ENCODE assay signal across 1 cellular context in the genomic region with DNA sequence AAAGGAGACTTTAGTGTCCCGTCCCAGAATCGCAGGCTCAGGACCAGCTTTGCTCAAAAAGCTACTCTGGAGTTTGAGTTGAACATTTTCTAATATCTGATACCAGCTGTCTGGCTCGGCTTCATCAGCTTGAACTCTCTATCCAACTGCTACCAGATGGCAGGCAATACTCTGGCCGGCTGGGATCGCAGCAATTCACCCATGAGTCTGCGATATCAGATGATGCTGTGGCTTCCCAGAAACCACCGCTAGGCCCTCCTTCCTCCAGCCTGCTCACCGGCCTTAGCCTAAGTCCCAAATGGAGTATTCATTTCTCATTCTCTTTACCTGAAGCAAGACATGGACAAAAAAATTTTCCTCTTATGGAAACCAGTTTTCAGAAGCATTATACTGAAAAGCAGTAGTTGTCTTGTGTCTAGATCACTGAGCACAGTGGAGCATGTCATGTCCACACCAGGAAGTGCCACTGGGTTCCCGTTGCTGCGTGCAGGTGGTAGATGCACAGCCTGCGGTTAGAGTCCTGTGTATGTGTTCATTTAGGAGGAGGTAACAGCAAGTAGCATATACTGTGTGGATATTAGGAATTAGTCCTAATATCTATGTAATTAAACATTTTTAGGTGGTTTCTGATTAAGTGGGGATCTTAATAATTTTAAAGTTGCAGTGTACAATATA.
TF ChIP-seq lines count a peak whose summit lies in the region.

No MANE protein-coding gene starts in this region.

TF ChIP-seq in SK-N-SH treated with all-trans-retinoic acid at 6 μM for 48 hours, 23 proteins besides CTCF, POLR2A, EP300 and RAD21 (continued from another document):
- TF ChIP-seq, protein P1, sequence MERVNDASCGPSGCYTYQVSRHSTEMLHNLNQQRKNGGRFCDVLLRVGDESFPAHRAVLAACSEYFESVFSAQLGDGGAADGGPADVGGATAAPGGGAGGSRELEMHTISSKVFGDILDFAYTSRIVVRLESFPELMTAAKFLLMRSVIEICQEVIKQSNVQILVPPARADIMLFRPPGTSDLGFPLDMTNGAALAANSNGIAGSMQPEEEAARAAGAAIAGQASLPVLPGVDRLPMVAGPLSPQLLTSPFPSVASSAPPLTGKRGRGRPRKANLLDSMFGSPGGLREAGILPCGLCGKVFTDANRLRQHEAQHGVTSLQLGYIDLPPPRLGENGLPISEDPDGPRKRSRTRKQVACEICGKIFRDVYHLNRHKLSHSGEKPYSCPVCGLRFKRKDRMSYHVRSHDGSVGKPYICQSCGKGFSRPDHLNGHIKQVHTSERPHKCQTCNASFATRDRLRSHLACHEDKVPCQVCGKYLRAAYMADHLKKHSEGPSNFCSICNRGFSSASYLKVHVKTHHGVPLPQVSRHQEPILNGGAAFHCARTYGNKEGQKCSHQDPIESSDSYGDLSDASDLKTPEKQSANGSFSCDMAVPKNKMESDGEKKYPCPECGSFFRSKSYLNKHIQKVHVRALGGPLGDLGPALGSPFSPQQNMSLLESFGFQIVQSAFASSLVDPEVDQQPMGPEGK (CRISPR knock-in tag; IDR thresholded peaks at IDR 0.05; ENCODE audit: borderline replicate concordance): no peak
- TF ChIP-seq ZFP30 (CRISPR knock-in tag; IDR thresholded peaks at IDR 0.05) (no peak), SNAI2 (CRISPR knock-in tag; IDR thresholded peaks at IDR 0.05) (no peak), ZNF70 (CRISPR knock-in tag; IDR thresholded peaks at IDR 0.05) (no peak), TCF4 (CRISPR knock-in tag; IDR thresholded peaks at IDR 0.05; ENCODE audit: borderline replicate concordance) (peak; percentile 28; the same call in 1 of the 2 replicates), BACH2 (CRISPR knock-in tag; IDR thresholded peaks at IDR 0.05; ENCODE audit: borderline replicate concordance) (no peak), GLIS3 (CRISPR knock-in tag; IDR thresholded peaks at IDR 0.05) (no peak), ZNF565 (CRISPR knock-in tag; conservative IDR thresholded peaks at IDR 0.05; ENCODE audit: low read depth) (no peak), CSDC2 (CRISPR knock-in tag; IDR thresholded peaks at IDR 0.05) (no peak), PPARA (CRISPR knock-in tag; IDR thresholded peaks at IDR 0.05; ENCODE audit: borderline replicate concordance) (0 out of 2 replicates have a peak, but pooled peaks have one; percentile 6), ESRRG (CRISPR knock-in tag; IDR thresholded peaks at IDR 0.05) (no peak), ISL1 (CRISPR knock-in tag; IDR thresholded peaks at IDR 0.05) (no peak), ZC3H10 (CRISPR knock-in tag; IDR thresholded peaks at IDR 0.05) (no peak)
- TF ChIP-seq, protein P2, sequence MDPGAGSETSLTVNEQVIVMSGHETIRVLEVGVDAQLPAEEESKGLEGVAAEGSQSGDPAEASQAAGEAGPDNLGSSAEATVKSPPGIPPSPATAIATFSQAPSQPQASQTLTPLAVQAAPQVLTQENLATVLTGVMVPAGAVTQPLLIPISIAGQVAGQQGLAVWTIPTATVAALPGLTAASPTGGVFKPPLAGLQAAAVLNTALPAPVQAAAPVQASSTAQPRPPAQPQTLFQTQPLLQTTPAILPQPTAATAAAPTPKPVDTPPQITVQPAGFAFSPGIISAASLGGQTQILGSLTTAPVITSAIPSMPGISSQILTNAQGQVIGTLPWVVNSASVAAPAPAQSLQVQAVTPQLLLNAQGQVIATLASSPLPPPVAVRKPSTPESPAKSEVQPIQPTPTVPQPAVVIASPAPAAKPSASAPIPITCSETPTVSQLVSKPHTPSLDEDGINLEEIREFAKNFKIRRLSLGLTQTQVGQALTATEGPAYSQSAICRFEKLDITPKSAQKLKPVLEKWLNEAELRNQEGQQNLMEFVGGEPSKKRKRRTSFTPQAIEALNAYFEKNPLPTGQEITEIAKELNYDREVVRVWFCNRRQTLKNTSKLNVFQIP (CRISPR knock-in tag; IDR thresholded peaks at IDR 0.05; ENCODE audit: borderline replicate concordance, low read depth): no peak
- TF ChIP-seq, protein P3, sequence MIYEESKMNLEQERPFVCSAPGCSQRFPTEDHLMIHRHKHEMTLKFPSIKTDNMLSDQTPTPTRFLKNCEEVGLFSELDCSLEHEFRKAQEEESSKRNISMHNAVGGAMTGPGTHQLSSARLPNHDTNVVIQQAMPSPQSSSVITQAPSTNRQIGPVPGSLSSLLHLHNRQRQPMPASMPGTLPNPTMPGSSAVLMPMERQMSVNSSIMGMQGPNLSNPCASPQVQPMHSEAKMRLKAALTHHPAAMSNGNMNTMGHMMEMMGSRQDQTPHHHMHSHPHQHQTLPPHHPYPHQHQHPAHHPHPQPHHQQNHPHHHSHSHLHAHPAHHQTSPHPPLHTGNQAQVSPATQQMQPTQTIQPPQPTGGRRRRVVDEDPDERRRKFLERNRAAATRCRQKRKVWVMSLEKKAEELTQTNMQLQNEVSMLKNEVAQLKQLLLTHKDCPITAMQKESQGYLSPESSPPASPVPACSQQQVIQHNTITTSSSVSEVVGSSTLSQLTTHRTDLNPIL (CRISPR knock-in tag; IDR thresholded peaks at IDR 0.05; ENCODE audit: low read depth): no peak
